8 cellular contexts compared by ENCODE assay signal in the genomic region with DNA sequence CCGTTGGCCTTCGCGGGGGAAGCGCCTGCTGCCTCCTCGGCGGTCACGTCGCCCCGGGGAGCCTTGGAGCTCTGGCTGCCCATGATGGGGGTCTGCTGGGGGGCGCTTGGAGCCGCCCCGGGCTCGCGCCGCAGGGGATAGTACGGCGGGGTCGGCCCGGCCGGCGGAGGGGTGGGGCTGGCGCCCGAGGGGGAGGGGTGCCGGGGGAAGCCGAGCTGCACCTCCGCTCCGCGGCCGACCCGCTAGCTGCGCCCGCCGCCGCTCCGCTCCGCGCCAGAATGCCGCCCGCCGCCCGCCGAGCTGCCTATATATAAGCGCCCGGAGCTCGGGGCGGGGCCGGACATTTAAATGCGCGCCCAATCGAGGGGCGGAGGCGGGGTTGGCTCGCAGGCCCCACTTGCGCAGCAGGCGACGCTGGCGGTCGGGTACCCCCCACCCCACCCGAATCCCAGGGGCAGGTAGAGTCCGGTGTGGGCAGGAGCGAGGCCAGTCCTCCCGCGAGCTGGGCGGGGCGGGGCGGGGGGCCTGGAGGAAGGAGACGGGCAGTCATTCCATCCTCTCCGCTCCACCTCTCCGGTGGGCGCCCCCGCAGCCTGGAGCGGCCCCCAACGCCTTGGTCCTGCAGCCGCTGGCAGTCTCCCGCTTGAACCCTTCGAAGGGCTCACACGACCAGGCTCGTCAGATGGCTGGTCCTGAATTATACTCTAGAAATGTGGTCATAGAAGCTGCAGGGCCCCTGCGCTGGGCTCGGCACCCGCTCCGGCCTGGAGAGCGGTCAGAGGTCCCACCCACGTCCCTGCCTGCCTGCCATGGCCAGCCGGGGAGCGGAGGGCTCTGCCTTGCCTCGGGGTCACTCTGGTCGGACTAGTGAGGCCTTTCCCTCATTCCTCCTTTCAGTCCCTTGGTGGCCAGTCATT. TPM values are rescaled to one million over a fixed set of nuclear protein-coding genes. Genes with fewer than 3 reads are reported as not detected.
DNase-seq lines count a peak whose midpoint lies in the region; ATAC-seq and TF ChIP-seq lines count a peak whose summit lies in the region.

A gene with protein sequence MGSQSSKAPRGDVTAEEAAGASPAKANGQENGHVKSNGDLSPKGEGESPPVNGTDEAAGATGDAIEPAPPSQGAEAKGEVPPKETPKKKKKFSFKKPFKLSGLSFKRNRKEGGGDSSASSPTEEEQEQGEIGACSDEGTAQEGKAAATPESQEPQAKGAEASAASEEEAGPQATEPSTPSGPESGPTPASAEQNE (minus strand): TSS at position 283 of the 917 bp plus-strand sequence. CDS start 200 bp downstream, at position 83.

- H3K27me3 ChIP-seq in psoas muscle (ENCODE audit: insufficient read depth in 3 of 3, low read length in 2 of 3): no peaks in the 10 kb centered on the region

- DNase-seq in DMS114 treated with DMSO at 0.1 percent for 48 hours (lab: John Stamatoyannopoulos, UW; ENCODE audit: unreplicated experiment): peak; percentile 46
- peak; percentile 35 for DNase-seq in MV-4-11 (lab: John Stamatoyannopoulos, UW)
- DNase-seq in left ventricle myocardium superior: peak; percentile 92
- peak; percentile 80 to 87 for DNase-seq in psoas muscle

- ATAC-seq in GM21737 (IDR thresholded peaks at IDR 0.05; ENCODE audit: unreplicated experiment) (peak; percentile 34), left ventricle myocardium superior (peak; percentile 79), psoas muscle (peak; percentile 65 to 87 (median 80))

- H3K27ac ChIP-seq in adipose tissue (ENCODE audit: low read depth, low read length): no peak within 1 kb of the TSS
- H3K27ac ChIP-seq in psoas muscle: peak within 1 kb of the TSS; percentile 36
- H3K27ac ChIP-seq in urinary bladder (ENCODE audit: low read depth): no peak within 1 kb of the TSS

- H3K9me3 ChIP-seq in psoas muscle: no peaks in the 10 kb centered on the region

- H3K36me3 ChIP-seq in psoas muscle (ENCODE audit: insufficient read depth in 1 of 2, low read depth in 1 of 2) (peaks cover 0 to 16% of the 10 kb centered on the region in 2 donors), urinary bladder (ENCODE audit: insufficient read depth) (no peaks in the 10 kb centered on the region)

- 4 to 19% (median 5%) methylated on average over 52 to 88 of the region's 88 CpGs for WGBS in adipose tissue, 3 donors
- 7 to 28% (median 7%) methylated on average over 24 to 87 of the region's 88 CpGs for WGBS in psoas muscle, 3 donors
- 6% methylated on average over 88 of the region's 88 CpGs for WGBS in urinary bladder

- intact Hi-C loops in T-helper 1 cell treated with Interleukin-12 subunit alpha and Interleukin-12 subunit beta and Interleukin-4 antibody, amounts not matched to agents 30 ng/mL and 1 ng/mL, for 36 hours (cut with micrococcal nuclease): loop anchor here (1.0 kb wide), 5 partner anchors 14 to 78 kb away; a partner anchor contains a TSS
- intact Hi-C loops in left ventricle myocardium superior (cut with micrococcal nuclease): no loop called here
- intact Hi-C loops in psoas muscle (cut with DNase I): no loop called here

- no peaks in the 10 kb centered on the region for H3K4me1 ChIP-seq in psoas muscle
- no peaks in the 10 kb centered on the region for H3K4me1 ChIP-seq in urinary bladder (ENCODE audit: insufficient read depth)

- H3K4me3 ChIP-seq in psoas muscle (peak within 1 kb of the TSS; percentile 74), urinary bladder (ENCODE audit: low read depth, low read length) (peak within 1 kb of the TSS; percentile 66)

- TF ChIP-seq CTCF in psoas muscle (IDR thresholded peaks at IDR 0.05): no peak

RNA-seq across cellular contexts. Expression of the gene that starts here (rescaled TPM):
- 26.1 and 26.7 TPM in 2 replicates for total RNA-seq in T-helper 1 cell treated with Interleukin-12 subunit alpha and Interleukin-12 subunit beta and Interleukin-4 antibody, amounts not matched to agents 30 ng/mL and 1 ng/mL, for 36 hours
- 100 to 1,000 TPM in 1 of 3 donors, 10 to 100 TPM in 2; 14.5 to 197 (median 49.5) TPM for polyA plus RNA-seq in adipose tissue
- 15.3 TPM for total RNA-seq in left ventricle myocardium superior
- total RNA-seq in psoas muscle: 1 to 10 TPM; 5.6 to 9.5 (median 8.8) TPM
- 10 to 100 TPM in 2 of 3 donors, 1 to 10 TPM in 1; 9.4 to 12.9 (median 12.2) TPM for polyA plus RNA-seq in psoas muscle
- total RNA-seq in urinary bladder: 27.9 TPM
- polyA plus RNA-seq in urinary bladder: 28.5 TPM

Comparison
In these comparisons a context has a peak if more than half of its experiments do, and no peak if none do; other contexts are left out.
1. DNase-seq: peak in every context shown above with its lines; median percentile 92 in left ventricle myocardium superior; 84 in psoas muscle; 46 in DMS114 treated with DMSO at 0.1 percent for 48 hours; 35 in MV-4-11.